8 cellular contexts compared by ENCODE assay signal in the genomic region with DNA sequence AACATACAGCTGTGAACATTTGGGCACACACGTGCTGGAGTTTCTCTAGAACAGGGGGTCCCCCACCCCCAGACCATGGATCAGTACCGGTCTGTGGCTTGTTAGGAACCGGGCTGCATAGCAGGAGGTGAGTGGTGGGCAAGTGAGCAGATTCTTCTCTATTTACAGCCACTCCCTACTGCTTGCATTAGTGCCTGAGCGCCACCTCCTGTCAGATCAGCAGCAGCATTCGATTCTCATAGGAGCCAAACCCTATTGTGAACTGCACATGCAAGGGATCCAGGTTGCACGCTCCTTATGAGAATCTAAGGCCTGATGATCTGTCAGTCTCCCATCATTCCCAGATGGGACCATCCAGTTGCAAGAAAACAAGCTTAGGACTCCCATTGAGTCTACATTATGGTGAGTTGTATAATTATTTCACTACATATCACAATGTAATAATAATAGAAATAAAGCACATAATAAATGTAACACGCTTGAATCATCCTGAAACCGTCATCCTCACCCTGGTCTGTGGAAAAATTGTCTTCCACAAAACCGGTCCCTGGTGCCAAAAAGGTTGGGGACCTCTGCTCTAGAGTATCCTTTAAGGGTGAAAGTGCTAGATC. TPM values are rescaled to one million over a fixed set of nuclear protein-coding genes. Genes with fewer than 3 reads are reported as not detected.
DNase-seq lines count a peak whose midpoint lies in the region; ATAC-seq, FAIRE-seq and TF ChIP-seq lines count a peak whose summit lies in the region.

No MANE protein-coding gene starts in this region.

- no peaks in the 10 kb centered on the region for H4K20me1 ChIP-seq in OCI-LY7 (ENCODE audit: insufficient read depth, low read length)

- H3K9ac ChIP-seq in colonic mucosa (ENCODE audit: low read depth in 2 of 2, low read length in 2 of 2): no peak overlapping the region

- H3K9me2 ChIP-seq in OCI-LY7 (ENCODE audit: insufficient read depth, low read length): no peaks in the 10 kb centered on the region

- no peaks in the 10 kb centered on the region for H3K9me3 ChIP-seq in OCI-LY7 (ENCODE audit: low read length)
- no peaks in the 10 kb centered on the region for H3K9me3 ChIP-seq in colonic mucosa

- intact Hi-C loops in OCI-LY7 (cut with micrococcal nuclease; ENCODE audit: unreplicated experiment): loop anchor here (10.0 kb wide), 1 partner anchor 259 kb away; no protein-coding TSS in a partner anchor
- intact Hi-C loops in colonic mucosa (cut with DNase I): no loop called here
- intact Hi-C loops in sciatic nerve (cut with DNase I): no loop called here

- no TSS peak for BruUV-seq in OCI-LY7 (replicated peaks; lab: Mats Ljungman, UMichigan)

- ATAC-seq in sciatic nerve: no peak

- H3K4me1 ChIP-seq in OCI-LY7 (ENCODE audit: insufficient read depth, low read length, poor library complexity, severe bottlenecking) (no peaks in the 10 kb centered on the region), colonic mucosa (no peaks in the 10 kb centered on the region)

- CTCF ChIA-PET in OCI-LY7 (lab: Charles Lee; ENCODE audit: unreplicated experiment): interaction anchor here (0.6 kb wide), 1 partner anchor 256 kb away, joined by 3 read pairs; no protein-coding TSS in a partner anchor

- H3K4me2 ChIP-seq in OCI-LY7 (ENCODE audit: low read length): no peak overlapping the region

- H3K79me2 ChIP-seq in OCI-LY7 (ENCODE audit: insufficient read depth, low read depth, low read length): no peaks in the 10 kb centered on the region

- no peaks in the 10 kb centered on the region for H3K27me3 ChIP-seq in colonic mucosa

- FAIRE-seq in GM19239 (lab: Jason Lieb, UNC): peak; percentile 51
- no peak for FAIRE-seq in HTR-8/SVneo (lab: Jason Lieb, UNC)

- H3K4me3 ChIP-seq in OCI-LY7 (ENCODE audit: low read depth, low read length, poor library complexity, severe bottlenecking) (no peak overlapping the region), colonic mucosa (no peak overlapping the region)

- H2AFZ ChIP-seq in OCI-LY7 (ENCODE audit: low read length): no peak overlapping the region

- TF ChIP-seq CTCF in OCI-LY7 (conservative IDR thresholded peaks at IDR 0.05; ENCODE audit: low read length): peak; percentile 73
- TF ChIP-seq CTCF in colonic mucosa (IDR thresholded peaks at IDR 0.05): no peak

- H3K27ac ChIP-seq in OCI-LY7 (ENCODE audit: low read depth, low read length, poor library complexity, severe bottlenecking) (no peak overlapping the region), colonic mucosa (no peak overlapping the region)

- POLR2A ChIA-PET in OCI-LY7 (lab: Charles Lee): interaction anchor here (0.7 kb wide), 1 partner anchor 884 kb away, joined by 4 read pairs; no protein-coding TSS in a partner anchor

- DNase-seq in AML-193 (lab: John Stamatoyannopoulos, UW) (peak; percentile 15 to 29), GM19239 (ENCODE audit: insufficient read length, low spot score) (no peak), OCI-LY7 (ENCODE audit: low spot score) (peak; percentile 39), fibroblast of gingiva (ENCODE audit: low read depth) (peak; percentile 33), HTR-8/SVneo (ENCODE audit: insufficient read length, low spot score) (no peak), colonic mucosa (no peak), sciatic nerve (ENCODE audit: low spot score) (no peak)
- DNase-seq in stimulated activated naive CD4-positive, alpha-beta T cell treated with Interleukin-2 at 50 U/mL for 16 hours (lab: John Stamatoyannopoulos, UW): no peak

- H3K36me3 ChIP-seq in OCI-LY7 (ENCODE audit: insufficient read depth, low read length) (no peaks in the 10 kb centered on the region), colonic mucosa (no peaks in the 10 kb centered on the region)

RNA-seq across cellular contexts. Expression of gene CHRM5, which starts 25.8 kb away (rescaled TPM):
- not detected in 2 replicates for total RNA-seq in OCI-LY7 (2014; rRNA removed; shearing (Covaris generic))
- total RNA-seq in OCI-LY7 (2022) (not detected in 2 replicates), colonic mucosa (not detected), sciatic nerve (0.18 TPM)

RNA-seq across cellular contexts. Expression of gene AVEN, which starts 44.9 kb away (rescaled TPM):
- total RNA-seq in OCI-LY7 (2014; rRNA removed; shearing (Covaris generic)): 6.3 and 8.3 TPM in 2 replicates
- 11.6 and 13.5 TPM in 2 replicates for total RNA-seq in OCI-LY7 (2022)
- total RNA-seq in colonic mucosa: 10 to 100 TPM in 1 of 2 donors, 1 to 10 TPM in 1; 10.0 to 13.9 TPM
- total RNA-seq in sciatic nerve: 11.4 TPM

Comparison
In these comparisons a context has a peak if more than half of its experiments do, and no peak if none do; other contexts are left out.
1. DNase-seq: peak in AML-193 (2 of 2), OCI-LY7 (single experiment) and fibroblast of gingiva (single experiment); none in GM19239 (single experiment), stimulated activated naive CD4-positive, alpha-beta T cell treated with Interleukin-2 at 50 U/mL for 16 hours (single experiment), HTR-8/SVneo (single experiment), colonic mucosa (single experiment) and sciatic nerve (single experiment).